8 cellular contexts compared by ENCODE assay signal in the genomic region with DNA sequence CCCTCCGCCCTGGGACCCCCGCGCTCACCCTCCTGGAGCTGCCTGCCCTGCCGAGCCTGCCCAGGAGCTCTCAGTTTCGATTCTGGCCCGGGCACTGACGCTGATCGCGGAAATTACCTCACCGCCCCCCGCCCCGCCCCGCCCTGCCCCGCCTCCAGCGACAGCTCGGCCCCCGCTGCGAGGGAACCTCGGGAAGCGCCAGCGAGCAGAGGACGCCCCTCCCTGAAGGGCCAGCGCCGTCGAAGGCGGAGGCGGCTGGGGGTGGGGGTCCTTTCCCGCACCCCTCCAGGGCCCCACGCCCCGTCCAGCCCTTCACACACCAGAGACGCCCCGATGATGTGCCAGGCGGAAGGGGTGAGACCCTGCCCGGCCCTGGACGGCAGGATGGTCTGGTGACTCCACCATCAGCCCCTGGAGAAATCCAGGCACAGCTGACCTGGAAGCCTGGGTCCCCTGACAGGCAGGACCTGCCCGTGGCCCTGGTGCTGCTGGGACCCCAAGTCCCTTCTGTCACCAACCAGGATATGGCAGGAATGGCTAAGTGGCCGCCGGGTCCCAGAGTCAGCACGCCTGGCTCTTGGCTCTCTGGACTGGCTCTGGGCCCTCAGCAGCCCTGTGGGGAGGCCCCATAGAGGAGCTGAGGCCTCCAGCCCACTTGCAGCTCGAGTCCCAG. TPM values are rescaled to one million over a fixed set of nuclear protein-coding genes. Genes with fewer than 3 reads are reported as not detected.
DNase-seq lines count a peak whose midpoint lies in the region; ATAC-seq lines count a peak whose summit lies in the region.

HELZ2 (minus strand) TSS at position 84 of the 673 bp plus-strand sequence. CDS start 1,854 bp downstream, outside the sequence.

- H3K9me3 ChIP-seq in CD4-positive, alpha-beta memory T cell (ENCODE audit: control insufficient read depth in 1 of 2, low read length in 2 of 2) = no peaks in the 10 kb centered on the region

- no peaks in the 10 kb centered on the region for H3K27me3 Mint-ChIP-seq in CD4-positive, alpha-beta memory T cell
- H3K27me3 Mint-ChIP-seq in activated CD4-positive, alpha-beta T cell treated with anti-CD3 and anti-CD28 coated beads, Interleukin-2, amount 10 ng/mL, durations not matched to agents 7 days and 5 days = peaks cover 17% of the 10 kb centered on the region

- peak within 1 kb of the TSS; percentile 70 for H3K27ac ChIP-seq in CD4-positive, alpha-beta memory T cell (ENCODE audit: low read depth, low read length)

- H3K27me3 ChIP-seq in CD4-positive, alpha-beta memory T cell (ENCODE audit: insufficient read depth, low read length) = no peaks in the 10 kb centered on the region

- H3K36me3 ChIP-seq in CD4-positive, alpha-beta memory T cell (ENCODE audit: insufficient read depth, low read length) = peaks cover 5% of the 10 kb centered on the region

- intact Hi-C loops in CD4-positive, alpha-beta memory T cell (cut with micrococcal nuclease) = loop anchor here (1.0 kb wide), 1 partner anchor 21 kb away; no protein-coding TSS in a partner anchor

- peak within 1 kb of the TSS in 6 of 7 donors; percentile 48 to 83 (median 77) for H3K27ac Mint-ChIP-seq in CD4-positive, alpha-beta memory T cell
- peak within 1 kb of the TSS; percentile 90 for H3K27ac Mint-ChIP-seq in activated CD4-positive, alpha-beta T cell treated with anti-CD3 and anti-CD28 coated beads, Interleukin-2, amount 10 ng/mL, durations not matched to agents 7 days and 5 days

- no peaks in the 10 kb centered on the region for H3K36me3 Mint-ChIP-seq in CD4-positive, alpha-beta memory T cell
- peaks cover under 1% of the 10 kb centered on the region for H3K36me3 Mint-ChIP-seq in activated CD4-positive, alpha-beta T cell treated with anti-CD3 and anti-CD28 coated beads, Interleukin-2, amount 10 ng/mL, durations not matched to agents 7 days and 5 days (ENCODE audit: low read depth)

- POLR2A ChIA-PET in CD4-positive, alpha-beta memory T cell (lab: Charles Lee; ENCODE audit: partially characterized antibody) = interaction anchor here (0.5 to 2.4 kb wide), 14 partner anchors 19 to 291 kb away, joined by 3 to 9 read pairs (median 4); partner anchors contain the start of genes ARFRP1, GMEB2, PPDPF and RTEL1
- POLR2A ChIA-PET in activated CD4-positive, alpha-beta T cell treated with anti-CD3 and anti-CD28 coated beads, Interleukin-2, amount 10 ng/mL, durations not matched to agents 7 days and 5 days (lab: Charles Lee) = interaction anchor here (1.0 kb wide), 1 partner anchor 65 kb away, joined by 4 read pairs; no protein-coding TSS in a partner anchor

- peak within 1 kb of the TSS; percentile 65 to 84 for H3K4me3 ChIP-seq in CD4-positive, alpha-beta memory T cell (ENCODE audit: low read length in 2 of 2)

- peaks cover 24% of the 10 kb centered on the region for H3K4me1 ChIP-seq in CD4-positive, alpha-beta memory T cell (ENCODE audit: insufficient read depth, low read length)

- no peaks in the 10 kb centered on the region for H3K9me3 Mint-ChIP-seq in CD4-positive, alpha-beta memory T cell
- H3K9me3 Mint-ChIP-seq in activated CD4-positive, alpha-beta T cell treated with anti-CD3 and anti-CD28 coated beads, Interleukin-2, amount 10 ng/mL, durations not matched to agents 7 days and 5 days = no peaks in the 10 kb centered on the region

- H3K4me1 Mint-ChIP-seq in CD4-positive, alpha-beta memory T cell = peaks cover under 1 to 6% (median 4%) of the 10 kb centered on the region in 4 donors
- peaks cover 5% of the 10 kb centered on the region for H3K4me1 Mint-ChIP-seq in activated CD4-positive, alpha-beta T cell treated with anti-CD3 and anti-CD28 coated beads, Interleukin-2, amount 10 ng/mL, durations not matched to agents 7 days and 5 days

- ATAC-seq in GM21723 (IDR thresholded peaks at IDR 0.05; ENCODE audit: unreplicated experiment) (peak; percentile 66), HG02759 (IDR thresholded peaks at IDR 0.05; ENCODE audit: unreplicated experiment) (no peak)

- CTCF ChIA-PET in CD4-positive, alpha-beta memory T cell (lab: Charles Lee; ENCODE audit: partially characterized antibody) = interaction anchor here (2.6 kb wide), 1 partner anchor 36 kb away, joined by 10 read pairs; the partner anchor contains the start of gene PTK6
- CTCF ChIA-PET in activated CD4-positive, alpha-beta T cell treated with anti-CD3 and anti-CD28 coated beads, Interleukin-2, amount 10 ng/mL, durations not matched to agents 7 days and 5 days (lab: Charles Lee) = interaction anchor here (0.8 to 2.3 kb wide), 7 partner anchors 9 to 406 kb away, joined by 3 to 8 read pairs (median 4); partner anchors contain the start of genes PRPF6 and PTK6

- peak within 1 kb of the TSS; percentile 75 to 88 (median 82) for H3K4me3 Mint-ChIP-seq in CD4-positive, alpha-beta memory T cell
- H3K4me3 Mint-ChIP-seq in activated CD4-positive, alpha-beta T cell treated with anti-CD3 and anti-CD28 coated beads, Interleukin-2, amount 10 ng/mL, durations not matched to agents 7 days and 5 days = peak within 1 kb of the TSS; percentile 79

- DNase-seq in CD4-positive, alpha-beta memory T cell = peak; percentile 61 to 74 (median 64)
- peak; percentile 81 for DNase-seq in NCI-H2227 (lab: John Stamatoyannopoulos, UW; ENCODE audit: unreplicated experiment)
- DNase-seq in activated CD4-positive, alpha-beta T cell treated with anti-CD3 and anti-CD28 coated beads, Interleukin-2, amount 10 ng/mL, durations not matched to agents 7 days and 5 days = peak; percentile 77
- peak; percentile 61 for DNase-seq in effector CD8-positive, alpha-beta T cell (lab: John Stamatoyannopoulos, UW)
- DNase-seq in lung microvascular endothelial cell (ENCODE audit: low read depth in 2 of 2) = peak; percentile 67 to 80
- DNase-seq in stimulated activated CD8-positive, alpha-beta memory T cell treated with anti-CD3 and anti-CD28 coated beads, Interleukin-2, amount 100 ng/mL, for 48 hours (ENCODE audit: low read depth in 2 of 2) = peak; percentile 34 to 41

RNA-seq across cellular contexts. Expression of gene HELZ2, which starts in this region (rescaled TPM):
- 10 to 100 TPM; 39.6 to 45.4 TPM for total RNA-seq in CD4-positive, alpha-beta memory T cell
- 1 to 10 TPM; 2.0 to 6.4 TPM for polyA plus RNA-seq in CD4-positive, alpha-beta memory T cell
- total RNA-seq in activated CD4-positive, alpha-beta T cell treated with anti-CD3 and anti-CD28 coated beads, Interleukin-2, amount 10 ng/mL, durations not matched to agents 7 days and 5 days = 100 to 1,000 TPM in 1 of 2 experiments, 10 to 100 TPM in 1; 95.5 to 107 TPM
- 21.1 and 35.5 TPM in 2 replicates for total RNA-seq in lung microvascular endothelial cell
